ENCODE assay signal across 9 cellular contexts in the genomic region with DNA sequence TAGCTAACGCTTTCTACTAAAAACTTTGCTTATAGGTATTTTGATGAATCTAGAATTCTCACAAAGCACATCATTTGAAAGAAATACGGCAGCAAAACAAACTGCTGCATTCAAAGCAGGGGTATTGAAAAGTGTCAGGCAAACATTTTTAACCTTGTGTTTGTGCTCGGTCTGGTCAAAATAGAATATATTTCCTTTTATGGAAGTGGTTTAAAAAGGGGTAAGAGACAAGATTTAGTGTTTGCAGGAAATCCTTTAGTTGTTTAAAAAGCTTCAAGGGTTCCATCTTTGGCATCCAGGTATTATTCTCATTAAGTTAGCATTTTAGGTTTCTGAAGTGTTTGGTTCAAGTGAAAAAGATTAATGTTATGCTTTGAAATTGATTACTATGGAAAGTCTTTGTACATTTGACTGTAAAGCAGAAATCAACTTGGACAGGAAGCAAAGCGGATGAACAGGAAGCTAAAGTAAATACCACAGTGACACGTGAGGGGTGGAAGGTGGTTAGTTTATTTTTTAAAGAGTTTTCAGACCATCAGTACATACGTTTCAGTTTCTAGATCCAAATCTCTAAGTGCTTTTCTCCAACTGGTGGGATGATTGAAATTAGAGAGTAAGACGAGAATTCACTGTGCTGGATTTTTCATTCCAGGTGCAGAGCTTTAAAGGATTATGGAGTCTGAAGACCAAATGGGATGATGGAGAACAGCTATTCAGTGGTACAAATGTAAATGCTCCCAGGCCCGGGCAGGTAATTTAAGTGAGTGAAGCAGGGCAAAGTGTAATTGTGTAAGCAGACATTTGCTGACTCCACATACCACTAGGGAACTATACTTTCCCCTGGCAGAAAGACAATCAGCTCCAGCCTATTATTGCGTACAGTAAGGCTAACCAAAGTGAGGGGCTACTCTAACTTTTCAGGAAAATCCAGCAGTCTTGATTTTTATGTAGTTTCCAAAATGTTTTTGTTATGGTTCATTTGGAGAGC.
DNase-seq lines count a peak whose midpoint lies in the region; ATAC-seq, FAIRE-seq and TF ChIP-seq lines count a peak whose summit lies in the region.
"Had no signal": no experiment of that assay in that cellular context is flagged by ENCODE, and none has a peak within 500 bp of the region (broad histone marks: within the 10 kb centered on the region; RNA-seq: fewer than 3 reads in every experiment).

No MANE protein-coding gene starts in this region.

- no peak overlapping the region for H3K4me2 ChIP-seq in hepatocyte

- no peak for FAIRE-seq in H54 (lab: Jason Lieb, UNC)
- FAIRE-seq: pancreas had no signal

- no peaks in the 10 kb centered on the region for H3K79me2 ChIP-seq in hepatocyte

- CTCF ChIA-PET in activated CD4-positive, alpha-beta memory T cell treated with anti-CD3 and anti-CD28 coated beads, Interleukin-2, amount 10 ng/mL, durations not matched to agents 7 days and 5 days (lab: Charles Lee) = interaction anchor here (1.0 to 2.1 kb wide), 3 partner anchors 12 to 179 kb away, joined by 3 to 11 read pairs (median 8); no protein-coding TSS in a partner anchor

- no peaks in the 10 kb centered on the region for H3K4me1 ChIP-seq in hepatocyte (ENCODE audit: insufficient read depth)

- DNase-seq in stimulated activated CD4-positive, alpha-beta T cell treated with anti-CD3 and anti-CD28 coated beads, Interleukin-2, amount 100 ng/mL, for 4 hours (ENCODE audit: low read depth) = peak; percentile 8
- no peak for DNase-seq in stimulated activated CD4-positive, alpha-beta T cell treated with anti-CD3 and anti-CD28 coated beads, Interleukin-4, amount 100 ng/mL, for 4 hours
- DNase-seq in activated CD4-positive, alpha-beta memory T cell treated with anti-CD3 and anti-CD28 coated beads, Interleukin-2, amount 10 ng/mL, durations not matched to agents 7 days and 5 days = peak; percentile 47
- DNase-seq in stimulated activated effector memory CD8-positive, alpha-beta T cell treated with anti-CD3 and anti-CD28 coated beads, Interleukin-12 subunit alpha, Interleukin-12 subunit beta, amount 100 ng/mL, for 72 hours (ENCODE audit: low spot score in 2 of 2) = no peak
- no peak for DNase-seq in hepatocyte (ENCODE audit: low spot score)
- DNase-seq in H54 (ENCODE audit: insufficient read length, low spot score) = no peak
- DNase-seq in brain microvascular endothelial cell = no peak
- DNase-seq: pancreas had no signal

- H3K27ac Mint-ChIP-seq in activated CD4-positive, alpha-beta memory T cell treated with anti-CD3 and anti-CD28 coated beads, Interleukin-2, amount 10 ng/mL, durations not matched to agents 7 days and 5 days = peak overlapping the region; percentile 85
- peak overlapping the region; percentile 81 for H3K27ac Mint-ChIP-seq in stimulated activated effector memory CD8-positive, alpha-beta T cell treated with anti-CD3 and anti-CD28 coated beads, Interleukin-12 subunit alpha, Interleukin-12 subunit beta, amount 100 ng/mL, for 72 hours

- peaks cover 35% of the 10 kb centered on the region for H3K4me1 Mint-ChIP-seq in activated CD4-positive, alpha-beta memory T cell treated with anti-CD3 and anti-CD28 coated beads, Interleukin-2, amount 10 ng/mL, durations not matched to agents 7 days and 5 days
- peaks cover 48% of the 10 kb centered on the region for H3K4me1 Mint-ChIP-seq in stimulated activated effector memory CD8-positive, alpha-beta T cell treated with anti-CD3 and anti-CD28 coated beads, Interleukin-12 subunit alpha, Interleukin-12 subunit beta, amount 100 ng/mL, for 72 hours

- H2AFZ ChIP-seq in hepatocyte = no peak overlapping the region

- H3K36me3 ChIP-seq in hepatocyte (replicated peaks; ENCODE audit: insufficient read depth, low read depth) = no peaks in the 10 kb centered on the region
- H3K36me3 ChIP-seq in brain microvascular endothelial cell (replicated peaks) = no peaks in the 10 kb centered on the region
- H3K36me3 ChIP-seq: pancreas had no signal

- H3K4me3 Mint-ChIP-seq in activated CD4-positive, alpha-beta memory T cell treated with anti-CD3 and anti-CD28 coated beads, Interleukin-2, amount 10 ng/mL, durations not matched to agents 7 days and 5 days = peak overlapping the region; percentile 43
- H3K4me3 Mint-ChIP-seq in stimulated activated effector memory CD8-positive, alpha-beta T cell treated with anti-CD3 and anti-CD28 coated beads, Interleukin-12 subunit alpha, Interleukin-12 subunit beta, amount 100 ng/mL, for 72 hours = peak overlapping the region; percentile 41

- H3K4me3 ChIP-seq in hepatocyte (no peak overlapping the region), brain microvascular endothelial cell (ENCODE audit: low read depth, low read length) (no peak overlapping the region)
- H3K4me3 ChIP-seq: pancreas had no signal

- no peaks in the 10 kb centered on the region for H3K27me3 Mint-ChIP-seq in activated CD4-positive, alpha-beta memory T cell treated with anti-CD3 and anti-CD28 coated beads, Interleukin-2, amount 10 ng/mL, durations not matched to agents 7 days and 5 days

- peak; percentile 96 for ATAC-seq in HG03097 (IDR thresholded peaks at IDR 0.05; ENCODE audit: low FRiP score, unreplicated experiment)
- no peak for ATAC-seq in stimulated activated effector memory CD8-positive, alpha-beta T cell treated with anti-CD3 and anti-CD28 coated beads, Interleukin-12 subunit alpha, Interleukin-12 subunit beta, amount 100 ng/mL, for 72 hours

- H3K36me3 Mint-ChIP-seq in activated CD4-positive, alpha-beta memory T cell treated with anti-CD3 and anti-CD28 coated beads, Interleukin-2, amount 10 ng/mL, durations not matched to agents 7 days and 5 days (ENCODE audit: low read depth) = peaks cover 5% of the 10 kb centered on the region
- H3K36me3 Mint-ChIP-seq in stimulated activated effector memory CD8-positive, alpha-beta T cell treated with anti-CD3 and anti-CD28 coated beads, Interleukin-12 subunit alpha, Interleukin-12 subunit beta, amount 100 ng/mL, for 72 hours = no peaks in the 10 kb centered on the region

- in situ Hi-C loops in brain microvascular endothelial cell (cut with HindIII; ENCODE audit: low pct_ligation_motif_present, low sequenced_read_pairs) = no loop called here

- POLR2A ChIA-PET in activated CD4-positive, alpha-beta memory T cell treated with anti-CD3 and anti-CD28 coated beads, Interleukin-2, amount 10 ng/mL, durations not matched to agents 7 days and 5 days (lab: Charles Lee) = interaction anchor here (0.9 to 2.7 kb wide), 12 partner anchors 9 to 344 kb away, joined by 3 to 12 read pairs (median 6); a partner anchor contains a TSS

- TF ChIP-seq POLR2A in H54 (IDR thresholded peaks at IDR 0.05; ENCODE audit: low read depth, low read length) = no peak

- WGBS in hepatocyte (ENCODE audit: low lambda C conversion rate, missing lambda C conversion rate) = 58% methylated on average over 9 of the region's 9 CpGs

- H4K20me1 ChIP-seq in hepatocyte (ENCODE audit: insufficient read depth, poor library complexity, severe bottlenecking) = no peaks in the 10 kb centered on the region

- H3K27ac ChIP-seq in hepatocyte = no peak overlapping the region
- H3K27ac ChIP-seq in brain microvascular endothelial cell = no peak overlapping the region
- H3K27ac ChIP-seq: pancreas had no signal

- no peak for TF ChIP-seq CTCF in hepatocyte (IDR thresholded peaks at IDR 0.05; ENCODE audit: poor library complexity)
- TF ChIP-seq CTCF in brain microvascular endothelial cell (IDR thresholded peaks at IDR 0.05; ENCODE audit: low read depth, low read length, missing control alignments) = no peak

- H3K9me3 ChIP-seq in hepatocyte (ENCODE audit: low read depth) = no peaks in the 10 kb centered on the region
- H3K9me3 ChIP-seq: pancreas had no signal

- no peaks in the 10 kb centered on the region for H3K9me3 Mint-ChIP-seq in activated CD4-positive, alpha-beta memory T cell treated with anti-CD3 and anti-CD28 coated beads, Interleukin-2, amount 10 ng/mL, durations not matched to agents 7 days and 5 days
- H3K9me3 Mint-ChIP-seq in stimulated activated effector memory CD8-positive, alpha-beta T cell treated with anti-CD3 and anti-CD28 coated beads, Interleukin-12 subunit alpha, Interleukin-12 subunit beta, amount 100 ng/mL, for 72 hours = no peaks in the 10 kb centered on the region

- H3K27me3 ChIP-seq in hepatocyte = no peaks in the 10 kb centered on the region
- H3K27me3 ChIP-seq in brain microvascular endothelial cell (replicated peaks) = no peaks in the 10 kb centered on the region
- H3K27me3 ChIP-seq: pancreas had no signal

- H3K9me2 ChIP-seq in hepatocyte (replicated peaks; ENCODE audit: insufficient read depth) = no peaks in the 10 kb centered on the region

Comparison
In these comparisons a context has a peak if more than half of its experiments do, and no peak if none do; other contexts are left out.
1. DNase-seq: peak in stimulated activated CD4-positive, alpha-beta T cell treated with anti-CD3 and anti-CD28 coated beads, Interleukin-2, amount 100 ng/mL, for 4 hours (single experiment) and activated CD4-positive, alpha-beta memory T cell treated with anti-CD3 and anti-CD28 coated beads, Interleukin-2, amount 10 ng/mL, durations not matched to agents 7 days and 5 days (single experiment); none in stimulated activated CD4-positive, alpha-beta T cell treated with anti-CD3 and anti-CD28 coated beads, Interleukin-4, amount 100 ng/mL, for 4 hours (0 of 2), stimulated activated effector memory CD8-positive, alpha-beta T cell treated with anti-CD3 and anti-CD28 coated beads, Interleukin-12 subunit alpha, Interleukin-12 subunit beta, amount 100 ng/mL, for 72 hours (0 of 2), hepatocyte (single experiment), H54 (single experiment) and brain microvascular endothelial cell (single experiment).